In genomic region chr10:29295813-29296212, GRCh38 we compare ENCODE assay signal across 30 cellular contexts. TPM values are rescaled to one million over a fixed set of nuclear protein-coding genes. Genes with fewer than 3 reads are reported as not detected.
DNase-seq lines count a peak whose midpoint lies in the region; ATAC-seq, FAIRE-seq and TF ChIP-seq lines count a peak whose summit lies in the region.
"Had no signal": no experiment of that assay in that cellular context is flagged by ENCODE, and none has a peak within 500 bp of the region (broad histone marks: within the 10 kb centered on the region; RNA-seq: fewer than 3 reads in every experiment).

No MANE protein-coding gene starts in this region.

- H3K36me3 ChIP-seq in HepG2 (replicated peaks in 1 of 2; ENCODE audit: control insufficient read depth in 1 of 2, insufficient read depth in 2 of 2, low read length in 2 of 2) (no peaks in the 10 kb centered on the region), right lobe of liver (no peaks in the 10 kb centered on the region), SJCRH30 (no peaks in the 10 kb centered on the region)
- H3K36me3 ChIP-seq: BLaER1 treated with 17β-estradiol and CSF1 and Interleukin-3, amounts not matched to agents 10 nM and 100 nM had no signal

- no peaks in the 10 kb centered on the region for H3K79me2 ChIP-seq in HepG2 (ENCODE audit: insufficient read depth, low read length)

- ATAC-seq in HepG2: no peak
- ATAC-seq in right lobe of liver: no peak
- no peak for ATAC-seq in HG03469 (IDR thresholded peaks at IDR 0.05; ENCODE audit: unreplicated experiment)
- ATAC-seq: Panc1 had no signal

- intact Hi-C loops in HepG2 (cut with micrococcal nuclease; ENCODE audit: unreplicated experiment) (no loop called here), right lobe of liver (cut with DNase I) (no loop called here)

- in situ Hi-C loops in HepG2 (cut with HindIII; ENCODE audit: extremely low pct_ligation_motif_present, low pct_unique_long_range_greater_than_20kb): no loop called here

- H3K9me3 ChIP-seq in HepG2 (ENCODE audit: low read length): peaks cover 7% of the 10 kb centered on the region; the same call in 1 of the 2 replicates
- peaks cover 0 to 5% (median 2%) of the 10 kb centered on the region in 4 donors for H3K9me3 ChIP-seq in right lobe of liver
- H3K9me3 ChIP-seq in SJCRH30 (replicated peaks): no peaks in the 10 kb centered on the region

- TF ChIP-seq RAD21 in HepG2 (CRISPR knock-in tag; IDR thresholded peaks at IDR 0.05): no peak

- no peak for TF ChIP-seq EP300 in HepG2 (IDR thresholded peaks at IDR 0.05; ENCODE audit: low read depth in 2 of 2, low read length in 2 of 2)
- TF ChIP-seq EP300 in HepG2 (CRISPR knock-in tag; IDR thresholded peaks at IDR 0.05; ENCODE audit: borderline replicate concordance): no peak

- H3K4me2 ChIP-seq in HepG2 (ENCODE audit: low read depth, low read length): no peak overlapping the region
- H3K4me2 ChIP-seq: BLaER1 treated with 17β-estradiol and CSF1 and Interleukin-3, amounts not matched to agents 10 nM and 100 nM; SK-N-SH had no signal

- FAIRE-seq in HepG2 (lab: Jason Lieb, UNC): no peak
- FAIRE-seq: A204.1, GM12891, H1 had no signal

- no TSS peak for BruUV-seq in HepG2 (replicated peaks; lab: Mats Ljungman, UMichigan)

- no peaks in the 10 kb centered on the region for H4K20me1 ChIP-seq in HepG2 (ENCODE audit: insufficient read depth, low read length)
- H4K20me1 ChIP-seq: BLaER1 treated with 17β-estradiol and CSF1 and Interleukin-3, amounts not matched to agents 10 nM and 100 nM had no signal

- CTCF ChIA-PET in HepG2 (lab: Yijun Ruan, JAX; ENCODE audit: low intra/inter-chr PET ratio, low total read pairs): no interaction called here

- TF ChIP-seq CTCF in HepG2 (CRISPR knock-in tag; IDR thresholded peaks at IDR 0.05) (no peak), right lobe of liver (IDR thresholded peaks at IDR 0.05) (no peak), cardiac fibroblast (IDR thresholded peaks at IDR 0.05; ENCODE audit: low read depth, low read length) (no peak), fibroblast of mammary gland (conservative IDR thresholded peaks at IDR 0.05; ENCODE audit: control insufficient read depth, insufficient read depth, low read depth, low read length) (no peak)

- no peak for TF ChIP-seq POLR2A in HepG2 (IDR thresholded peaks at IDR 0.05; ENCODE audit: insufficient read depth in 1 of 2, low read depth in 2 of 2, low read length in 2 of 2)
- TF ChIP-seq POLR2A in right lobe of liver (IDR thresholded peaks at IDR 0.05): no peak

- H3K4me3 ChIP-seq in HepG2 (replicated peaks in 1 of 3; ENCODE audit: insufficient read depth in 1 of 3, low read depth in 2 of 3, low read length in 3 of 3) (no peak overlapping the region), right lobe of liver (no peak overlapping the region), cardiac fibroblast (replicated peaks in 1 of 2; ENCODE audit: low read depth in 2 of 2, low read length in 2 of 2) (no peak overlapping the region), fibroblast of mammary gland (ENCODE audit: control insufficient read depth, low read depth, low read length) (no peak overlapping the region), SJCRH30 (no peak overlapping the region)
- H3K4me3 ChIP-seq: BLaER1 treated with 17β-estradiol and CSF1 and Interleukin-3, amounts not matched to agents 10 nM and 100 nM had no signal

- H3K4me1 ChIP-seq in HepG2 (ENCODE audit: insufficient read depth, low read length): no peaks in the 10 kb centered on the region
- H3K4me1 ChIP-seq in right lobe of liver: no peaks in the 10 kb centered on the region
- no peaks in the 10 kb centered on the region for H3K4me1 ChIP-seq in SJCRH30

- DNase-seq in HepG2 (ENCODE audit: low spot score) (no peak), right lobe of liver (no peak), cardiac fibroblast (ENCODE audit: low read depth in 2 of 2) (peak; percentile 18 to 32), fibroblast of mammary gland (ENCODE audit: low read depth) (peak; percentile 48), amniotic stem cell (lab: John Stamatoyannopoulos, UW) (no peak), SJCRH30 (no peak)
- DNase-seq: AML-193; CD4-positive, alpha-beta memory T cell; COR-L47; DMS 273 treated with DMSO at 0.1 percent for 48 hours; DMS79; EL; GF-D8; HCEC 1CT; NCI-H1092 treated with DMSO at 0.1 percent for 48 hours; NCI-H1436; NCI-H187; NCI-H2081 treated with DMSO at 0.1 percent for 48 hours; NCI-H446 treated with DMSO at 0.1 percent for 48 hours; NCI-H526; SIG-M5; SK-N-SH; SW 1271 had no signal

- POLR2A ChIA-PET in HepG2 (lab: Yijun Ruan, JAX): no interaction called here

- peaks cover 0 to 9% of the 10 kb centered on the region in 2 experiments; a peak in 2 of 5 replicates for H3K27me3 ChIP-seq in HepG2 (ENCODE audit: control insufficient read depth in 1 of 2, insufficient read depth in 2 of 2, low read length in 2 of 2)
- H3K27me3 ChIP-seq in right lobe of liver: no peaks in the 10 kb centered on the region
- no peaks in the 10 kb centered on the region for H3K27me3 ChIP-seq in SJCRH30
- H3K27me3 ChIP-seq: BLaER1 treated with 17β-estradiol and CSF1 and Interleukin-3, amounts not matched to agents 10 nM and 100 nM had no signal

- H3K27ac ChIP-seq in HepG2 (ENCODE audit: extremely low read length, insufficient read depth, low read length) (no peak overlapping the region), right lobe of liver (no peak overlapping the region), SJCRH30 (no peak overlapping the region)
- H3K27ac ChIP-seq: BLaER1 treated with 17β-estradiol and CSF1 and Interleukin-3, amounts not matched to agents 10 nM and 100 nM had no signal

- no peak overlapping the region for H2AFZ ChIP-seq in HepG2 (ENCODE audit: low read length)

- H3K9ac ChIP-seq in HepG2 (ENCODE audit: insufficient read depth, low read depth, low read length): no peak overlapping the region
- H3K9ac ChIP-seq: BLaER1 treated with 17β-estradiol and CSF1 and Interleukin-3, amounts not matched to agents 10 nM and 100 nM; SK-N-SH had no signal

- 23% methylated on average over 2 of the region's 2 CpGs for WGBS in HepG2 (ENCODE audit: low lambda C conversion rate)
- WGBS in right lobe of liver (ENCODE audit: insufficient coverage, low coverage, low lambda C conversion rate, missing lambda C conversion rate): 19% methylated on average over 2 of the region's 2 CpGs

TF ChIP-seq in HepG2, 621 proteins besides CTCF, POLR2A, EP300 and RAD21:
- TF ChIP-seq MAFK (conservative IDR thresholded peaks at IDR 0.05 in 1 of 2, IDR thresholded peaks at IDR 0.05 in 1 of 2; ENCODE audit: low read length in 2 of 2) (peak; percentile 64 to 71), MAFF (IDR thresholded peaks at IDR 0.05; ENCODE audit: low read depth, low read length) (peak; percentile 56), ZNF644 (CRISPR knock-in tag; IDR thresholded peaks at IDR 0.05; ENCODE audit: low read depth) (no peak)

RNA-seq across cellular contexts. Expression of gene LYZL1, which starts 6.9 kb away (rescaled TPM):
- total RNA-seq in HepG2 (2016; rRNA removed; fragmentation: Illumina TruSeq; extraction: Trizol): not detected in 2 replicates
- total RNA-seq in HepG2 (2016; cell fraction: cytosol; rRNA removed; fragmentation: Illumina TruSeq; extraction: Trizol; ENCODE audit: low read depth): not detected in 2 replicates
- not detected in 2 replicates for total RNA-seq in HepG2 (2016; cell fraction: insoluble cytoplasmic fraction; rRNA removed; fragmentation: Illumina TruSeq; extraction: Trizol)
- total RNA-seq in HepG2 (2016; cell fraction: membrane; rRNA removed; fragmentation: Illumina TruSeq; extraction: Trizol): not detected in 2 replicates
- total RNA-seq in HepG2 (2016; cell fraction: nucleus; rRNA removed; fragmentation: Illumina TruSeq; extraction: Trizol): not detected in 2 replicates
- polyA plus RNA-seq in HepG2 (2011; rRNA removed): not detected in 2 replicates
- polyA plus RNA-seq in HepG2 (2011; cell fraction: cytosol; rRNA removed): not detected in 2 replicates
- polyA plus RNA-seq in HepG2 (2011; cell fraction: nucleus; rRNA removed): not detected in 2 replicates
- not detected in 2 replicates for polyA plus RNA-seq in HepG2 (2012)
- not detected in 2 replicates for polyA plus RNA-seq in HepG2 (2016; cell fraction: cytosol; fragmentation: Illumina TruSeq; extraction: Trizol; ENCODE audit: low read depth)
- not detected in 2 replicates for polyA plus RNA-seq in HepG2 (2016; cell fraction: insoluble cytoplasmic fraction; fragmentation: Illumina TruSeq; extraction: Trizol; ENCODE audit: low read depth)
- polyA plus RNA-seq in HepG2 (2016; cell fraction: membrane; fragmentation: Illumina TruSeq; extraction: Trizol; ENCODE audit: low read depth): not detected in 2 replicates
- not detected in 2 replicates for polyA plus RNA-seq in HepG2 (2016; cell fraction: nucleus; fragmentation: Illumina TruSeq; extraction: Trizol; ENCODE audit: insufficient read depth, low read depth)
- not detected in 2 replicates for polyA minus RNA-seq in HepG2 (2011; rRNA and poly(A)+ RNA removed; ENCODE audit: low replicate concordance)
- not detected in 2 replicates for polyA minus RNA-seq in HepG2 (2011; cell fraction: cytosol; rRNA and poly(A)+ RNA removed)
- polyA minus RNA-seq in HepG2 (2011; cell fraction: nucleus; rRNA and poly(A)+ RNA removed): not detected in 2 replicates
- total RNA-seq in right lobe of liver: not detected
- total RNA-seq in SJCRH30 (2014; rRNA removed; shearing (Covaris generic)): not detected in 2 replicates
- total RNA-seq: CD4-positive, alpha-beta memory T cell; H1; OCI-LY7 had no signal
- polyA plus RNA-seq: CD4-positive, alpha-beta memory T cell; H1; SK-N-SH had no signal

Comparison
In these comparisons a context has a peak if more than half of its experiments do, and no peak if none do; other contexts are left out.
1. DNase-seq: peak in cardiac fibroblast (2 of 2) and fibroblast of mammary gland (single experiment); none in HepG2 (single experiment), right lobe of liver (0 of 3), amniotic stem cell (single experiment) and SJCRH30 (0 of 2).